10 cellular contexts compared by ENCODE assay signal in the genomic region with DNA sequence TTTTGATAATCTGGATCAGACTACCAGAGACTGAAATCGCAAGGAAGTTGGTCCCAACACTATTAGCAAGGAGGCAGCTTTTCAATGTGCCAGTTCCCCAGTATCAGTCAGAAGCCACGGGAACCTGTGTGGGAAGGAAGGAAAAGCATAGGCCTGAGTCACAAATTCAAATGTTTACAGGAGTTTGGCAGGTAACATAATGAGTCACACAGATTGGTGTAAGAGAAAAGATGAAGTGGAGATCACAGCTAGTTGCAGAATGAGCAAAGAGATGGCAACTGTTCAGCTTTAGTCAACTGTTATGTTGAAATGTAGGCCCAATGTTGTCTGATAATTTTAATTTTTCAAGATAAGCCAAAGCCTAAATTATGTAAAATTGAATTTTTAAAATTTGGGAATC. TPM values are rescaled to one million over a fixed set of nuclear protein-coding genes. Genes with fewer than 3 reads are reported as not detected.
A peak's percentile ranks its signal among the peaks of the same experiment; 100 is the strongest.
DNase-seq lines count a peak whose midpoint lies in the region; ATAC-seq and TF ChIP-seq lines count a peak whose summit lies in the region.
"Had no signal": no experiment of that assay in that cellular context is flagged by ENCODE, and none has a peak within 500 bp of the region (broad histone marks: within the 10 kb centered on the region; RNA-seq: fewer than 3 reads in every experiment).

No MANE protein-coding gene starts in this region.

- H3K79me2 ChIP-seq in mammary epithelial cell (ENCODE audit: insufficient read depth, low read length) (peaks cover 4% of the 10 kb centered on the region), hepatocyte (peaks cover 8% of the 10 kb centered on the region)

- dilution Hi-C loops in mammary epithelial cell (cut with HindIII; ENCODE audit: low sequenced_read_pairs), result no loop called here

- H3K4me3 Mint-ChIP-seq in nephron, result no peak overlapping the region

- no TSS peak for BruUV-seq in mammary epithelial cell (replicated peaks; lab: Mats Ljungman, UMichigan)

- H3K4me2 ChIP-seq in mammary epithelial cell (ENCODE audit: insufficient read depth, low read depth, low read length), result no peak overlapping the region
- no peak overlapping the region for H3K4me2 ChIP-seq in hepatocyte

- no peaks in the 10 kb centered on the region for H3K9me2 ChIP-seq in hepatocyte (replicated peaks; ENCODE audit: insufficient read depth)

- H4K20me1 ChIP-seq in mammary epithelial cell (ENCODE audit: insufficient read depth, low read length) (no peaks in the 10 kb centered on the region), hepatocyte (ENCODE audit: insufficient read depth, poor library complexity, severe bottlenecking) (no peaks in the 10 kb centered on the region)

- H3K27ac ChIP-seq in mammary epithelial cell (ENCODE audit: insufficient read depth, low read depth, low read length), result peak overlapping the region; percentile 44
- no peak overlapping the region for H3K27ac ChIP-seq in hepatocyte

- ATAC-seq in HG02852 (IDR thresholded peaks at IDR 0.05; ENCODE audit: unreplicated experiment) (peak; percentile 47), GM21526 (IDR thresholded peaks at IDR 0.05; ENCODE audit: low FRiP score, unreplicated experiment) (no peak)

- H3K4me3 ChIP-seq in mammary epithelial cell (replicated peaks in 1 of 3; ENCODE audit: insufficient read depth in 1 of 3, low read depth in 2 of 3, low read length in 3 of 3) (no peak overlapping the region), hepatocyte (no peak overlapping the region)

- DNase-seq in EL, result peak; percentile 37
- peak; percentile 95 for DNase-seq in mammary epithelial cell
- no peak for DNase-seq in hepatocyte (ENCODE audit: low spot score)
- DNase-seq in T-helper 9 cell, result no peak
- no peak for DNase-seq in NCI-H2081 (lab: John Stamatoyannopoulos, UW)
- DNase-seq: activated naive CD4-positive, alpha-beta T cell treated with anti-CD3 and anti-CD28 coated beads, Interleukin-2, amount 50 U/mL, for 16 hours; NCI-H1436 treated with DMSO at 0.1 percent for 48 hours had no signal

- no peak overlapping the region for H2AFZ ChIP-seq in mammary epithelial cell (ENCODE audit: low read depth, low read length)
- H2AFZ ChIP-seq in hepatocyte, result no peak overlapping the region

- H3K36me3 Mint-ChIP-seq in nephron (ENCODE audit: low read depth), result peaks cover 58% of the 10 kb centered on the region

- H3K4me1 ChIP-seq in mammary epithelial cell (ENCODE audit: insufficient read depth, low read length), result peaks cover 7% of the 10 kb centered on the region
- H3K4me1 ChIP-seq in hepatocyte (ENCODE audit: insufficient read depth), result no peaks in the 10 kb centered on the region

- H3K27me3 ChIP-seq in mammary epithelial cell (ENCODE audit: insufficient read depth, low read length) (no peaks in the 10 kb centered on the region), hepatocyte (no peaks in the 10 kb centered on the region)

- no peaks in the 10 kb centered on the region for H3K27me3 Mint-ChIP-seq in nephron (ENCODE audit: low read depth)

- in situ Hi-C loops in mammary epithelial cell (cut with MboI; ENCODE audit: low sequenced_read_pairs in 2 of 2), result loop anchor here in 1 of 2 donors (25.0 kb wide), 1 partner anchor 220 kb away; no protein-coding TSS in a partner anchor

- no peak overlapping the region for H3K9ac ChIP-seq in mammary epithelial cell (ENCODE audit: insufficient read depth, low read length)

- TF ChIP-seq CTCF in mammary epithelial cell (conservative IDR thresholded peaks at IDR 0.05 in 1 of 2, IDR thresholded peaks at IDR 0.05 in 1 of 2; ENCODE audit: extremely low read depth in 1 of 2, insufficient read depth in 1 of 2, low read depth in 1 of 2, low read length in 2 of 2), result no peak
- TF ChIP-seq CTCF in nephron (IDR thresholded peaks at IDR 0.05; ENCODE audit: unreplicated experiment in 3 of 3), result no peak
- TF ChIP-seq CTCF in hepatocyte (IDR thresholded peaks at IDR 0.05; ENCODE audit: poor library complexity), result no peak

- H3K9me3 ChIP-seq in mammary epithelial cell (replicated peaks; ENCODE audit: insufficient read depth, low read length), result no peaks in the 10 kb centered on the region
- H3K9me3 ChIP-seq in hepatocyte (ENCODE audit: low read depth), result no peaks in the 10 kb centered on the region

- intact Hi-C loops in mammary epithelial cell (cut with micrococcal nuclease), result loop anchor here (1.0 kb wide), 1 partner anchor 86 kb away; a partner anchor contains a TSS

- H3K9me3 Mint-ChIP-seq in nephron, result no peaks in the 10 kb centered on the region

- 28% methylated on average over 2 of the region's 2 CpGs for WGBS in mammary epithelial cell (ENCODE audit: low coverage, missing lambda C conversion rate)
- 82% methylated on average over 2 of the region's 2 CpGs for WGBS in hepatocyte (ENCODE audit: low lambda C conversion rate, missing lambda C conversion rate)

- H3K4me1 Mint-ChIP-seq in nephron, result no peaks in the 10 kb centered on the region

- CTCF ChIA-PET in mammary epithelial cell (lab: Charles Lee; ENCODE audit: low non-redundant PET), result no interaction called here

- peaks cover 4% of the 10 kb centered on the region for H3K36me3 ChIP-seq in mammary epithelial cell (ENCODE audit: insufficient read depth, low read length)
- no peaks in the 10 kb centered on the region for H3K36me3 ChIP-seq in hepatocyte (replicated peaks; ENCODE audit: insufficient read depth, low read depth)

- peak overlapping the region; percentile 1 to 5 (median 3) for H3K27ac Mint-ChIP-seq in nephron

RNA-seq across cellular contexts. Expression of a gene that starts 28.1 kb away (rescaled TPM):
- total RNA-seq in mammary epithelial cell (1 to 10 TPM in 1 of 2 donors, under 1 TPM in 1; 0.17 to 1.3 TPM), hepatocyte (0.77 TPM in 1 of 2 replicates, not detected in the other)
- polyA plus RNA-seq in mammary epithelial cell (0.32 TPM), hepatocyte (1.0 and 3.6 TPM in 2 replicates)
- polyA minus RNA-seq in mammary epithelial cell, result not detected

RNA-seq across cellular contexts. Expression of a gene that starts 53.9 kb away (rescaled TPM):
- total RNA-seq in mammary epithelial cell, result 1 to 10 TPM; 2.0 to 4.0 TPM
- 0.59 TPM for polyA plus RNA-seq in mammary epithelial cell
- polyA minus RNA-seq in mammary epithelial cell, result 0.62 TPM
- total RNA-seq in hepatocyte, result 12.8 and 13.9 TPM in 2 replicates
- 19.4 and 22.8 TPM in 2 replicates for polyA plus RNA-seq in hepatocyte

Comparison
In these comparisons a context has a peak if more than half of its experiments do, and no peak if none do; other contexts are left out.
1. DNase-seq: peak in EL (single experiment) and mammary epithelial cell (single experiment); none in hepatocyte (single experiment), T-helper 9 cell (single experiment) and NCI-H2081 (0 of 2).